22 cellular contexts compared by ENCODE assay signal in the genomic region with DNA sequence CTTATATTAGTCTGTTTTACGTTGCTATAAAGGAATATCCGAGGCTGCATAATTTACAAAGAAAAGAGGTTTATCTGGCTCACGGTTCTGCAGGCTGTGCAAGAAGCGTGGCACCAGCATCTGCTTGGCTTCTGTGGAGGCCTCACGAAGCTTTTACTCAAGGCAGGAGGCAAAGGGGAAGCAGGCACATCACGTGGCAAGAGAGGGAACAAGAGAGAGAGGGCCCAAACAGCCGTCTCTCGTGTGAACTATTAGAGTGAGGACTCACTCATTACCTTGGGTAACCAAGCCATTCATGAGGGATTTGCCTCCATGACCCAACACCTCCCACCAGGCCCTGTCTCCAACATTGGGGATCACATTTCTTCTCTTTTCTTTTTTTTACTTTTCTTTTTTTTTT. TPM values are rescaled to one million over a fixed set of nuclear protein-coding genes. Genes with fewer than 3 reads are reported as not detected.
DNase-seq lines count a peak whose midpoint lies in the region; ATAC-seq and TF ChIP-seq lines count a peak whose summit lies in the region.
"Had no signal": no experiment of that assay in that cellular context is flagged by ENCODE, and none has a peak within 500 bp of the region (broad histone marks: within the 10 kb centered on the region; RNA-seq: fewer than 3 reads in every experiment).

No MANE protein-coding gene starts in this region.

- peak overlapping the region in 1 of 2 donors; percentile 16 for H3K27ac Mint-ChIP-seq in effector memory CD8-positive, alpha-beta T cell
- H3K27ac Mint-ChIP-seq: activated CD4-positive, alpha-beta memory T cell treated with anti-CD3 and anti-CD28 coated beads for 36 hours; activated naive CD8-positive, alpha-beta T cell; activated T-cell treated with anti-CD3 and anti-CD28 coated beads, Interleukin-2, amount 50 U/mL, for 72 hours had no signal

- H3K36me3 ChIP-seq in BLaER1 (no peaks in the 10 kb centered on the region), lower lobe of right lung (no peaks in the 10 kb centered on the region)
- H3K36me3 ChIP-seq: pancreas, vagina had no signal

- H4K20me1 ChIP-seq in BLaER1: no peaks in the 10 kb centered on the region

- H3K4me3 ChIP-seq in BLaER1 (no peak overlapping the region), lower lobe of right lung (no peak overlapping the region)
- H3K4me3 ChIP-seq: coronary artery, pancreas, vagina had no signal

- H3K27me3 ChIP-seq in BLaER1 (no peaks in the 10 kb centered on the region), lower lobe of right lung (ENCODE audit: low read depth) (no peaks in the 10 kb centered on the region)
- H3K27me3 ChIP-seq: pancreas, vagina had no signal

- TF ChIP-seq CTCF in lower lobe of right lung (IDR thresholded peaks at IDR 0.05): no peak

- ATAC-seq in lower lobe of right lung (peak; percentile 40 to 55), GM19452 (IDR thresholded peaks at IDR 0.05; ENCODE audit: unreplicated experiment) (no peak)
- no peak for ATAC-seq in effector memory CD8-positive, alpha-beta T cell (replicated peaks)
- ATAC-seq: activated T-cell treated with anti-CD3 and anti-CD28 coated beads, Interleukin-2, amount 50 U/mL, for 72 hours; foreskin keratinocyte; left lobe of liver had no signal

- no peak overlapping the region for H3K9ac ChIP-seq in BLaER1
- H3K9ac ChIP-seq: KMS-11 had no signal

- no peak overlapping the region for H3K27ac ChIP-seq in BLaER1
- H3K27ac ChIP-seq in lower lobe of right lung: no peak overlapping the region
- H3K27ac ChIP-seq: coronary artery, foreskin keratinocyte, KMS-11, pancreas, vagina had no signal

- TF ChIP-seq EP300 in Ishikawa (IDR thresholded peaks at IDR 0.05; ENCODE audit: borderline replicate concordance): no peak

- H3K4me2 ChIP-seq in BLaER1: peak overlapping the region; percentile 1; the same call in 1 of the 2 replicates
- H3K4me2 ChIP-seq: KMS-11 had no signal

- H3K4me1 Mint-ChIP-seq in effector memory CD8-positive, alpha-beta T cell (ENCODE audit: low read depth in 2 of 2): peaks cover 0 to 1% of the 10 kb centered on the region in 2 donors

- H3K9me3 ChIP-seq in BLaER1 (no peaks in the 10 kb centered on the region), lower lobe of right lung (no peaks in the 10 kb centered on the region)
- H3K9me3 ChIP-seq: pancreas, vagina had no signal

- no peaks in the 10 kb centered on the region for H3K9me3 Mint-ChIP-seq in effector memory CD8-positive, alpha-beta T cell
- H3K9me3 Mint-ChIP-seq: activated CD4-positive, alpha-beta memory T cell treated with anti-CD3 and anti-CD28 coated beads for 36 hours; activated T-cell treated with anti-CD3 and anti-CD28 coated beads, Interleukin-2, amount 50 U/mL, for 72 hours had no signal

- no peak overlapping the region for H3K4me3 Mint-ChIP-seq in effector memory CD8-positive, alpha-beta T cell
- H3K4me3 Mint-ChIP-seq: activated CD4-positive, alpha-beta memory T cell treated with anti-CD3 and anti-CD28 coated beads for 36 hours; activated naive CD8-positive, alpha-beta T cell; activated T-cell treated with anti-CD3 and anti-CD28 coated beads, Interleukin-2, amount 50 U/mL, for 72 hours had no signal

- H3K36me3 Mint-ChIP-seq in effector memory CD8-positive, alpha-beta T cell (ENCODE audit: insufficient read depth): peaks cover 10% of the 10 kb centered on the region
- H3K36me3 Mint-ChIP-seq: activated CD4-positive, alpha-beta memory T cell treated with anti-CD3 and anti-CD28 coated beads for 36 hours; activated naive CD8-positive, alpha-beta T cell had no signal

- H3K27me3 Mint-ChIP-seq in effector memory CD8-positive, alpha-beta T cell: no peaks in the 10 kb centered on the region
- H3K27me3 Mint-ChIP-seq: activated CD4-positive, alpha-beta memory T cell treated with anti-CD3 and anti-CD28 coated beads for 36 hours; activated naive CD8-positive, alpha-beta T cell had no signal

- no peak for TF ChIP-seq RAD21 in Ishikawa (IDR thresholded peaks at IDR 0.05; ENCODE audit: low read depth)

- intact Hi-C loops in lower lobe of right lung (cut with DNase I): no loop called here

- peak; percentile 74 for DNase-seq in SKM-1 (lab: John Stamatoyannopoulos, UW; ENCODE audit: unreplicated experiment)
- DNase-seq in lower lobe of right lung: peak; percentile 61
- no peak for DNase-seq in NCI-H187 treated with DMSO at 0.1 percent for 48 hours (lab: John Stamatoyannopoulos, UW)
- no peak for DNase-seq in foreskin melanocyte
- DNase-seq in effector memory CD8-positive, alpha-beta T cell: no peak
- DNase-seq: ACHN; activated CD4-positive, alpha-beta memory T cell treated with anti-CD3 and anti-CD28 coated beads for 36 hours; activated T-cell treated with anti-CD3 and anti-CD28 coated beads, Interleukin-2, amount 50 U/mL, for 72 hours; foreskin keratinocyte; NCI-H1436; NCI-H2227 treated with DMSO at 0.1 percent for 48 hours; SHP77 treated with DMSO at 0.1 percent for 48 hours; stimulated activated CD4-positive, alpha-beta T cell treated with anti-CD3 and anti-CD28 coated beads, Interleukin-2, amount 100 ng/mL, for 24 hours had no signal

- peaks cover 15% of the 10 kb centered on the region for H3K4me1 ChIP-seq in BLaER1
- H3K4me1 ChIP-seq in lower lobe of right lung: no peaks in the 10 kb centered on the region
- H3K4me1 ChIP-seq: foreskin keratinocyte, pancreas had no signal

TF ChIP-seq in Ishikawa, 13 proteins besides CTCF, POLR2A, EP300 and RAD21:
- TF ChIP-seq CREB1 (IDR thresholded peaks at IDR 0.05; ENCODE audit: low read depth): no peak
- TF ChIP-seq USF1 (IDR thresholded peaks at IDR 0.05): 0 out of 2 replicates have a peak, but pooled peaks have one; percentile 17
- TF ChIP-seq TCF12 (IDR thresholded peaks at IDR 0.05; ENCODE audit: low read depth): no peak

RNA-seq across cellular contexts. Expression of gene ALKBH5, which starts 7.5 kb away (rescaled TPM):
- 100 TPM for total RNA-seq in lower lobe of right lung

RNA-seq across cellular contexts. Expression of gene LLGL1, which starts 49.3 kb away (rescaled TPM):
- 12.0 TPM for total RNA-seq in lower lobe of right lung

Comparison
In these comparisons a context has a peak if more than half of its experiments do, and no peak if none do; other contexts are left out.
1. DNase-seq: peak in SKM-1 (single experiment) and lower lobe of right lung (single experiment); none in NCI-H187 treated with DMSO at 0.1 percent for 48 hours (single experiment), foreskin melanocyte (single experiment) and effector memory CD8-positive, alpha-beta T cell (0 of 3).
2. ATAC-seq: peak in lower lobe of right lung (2 of 2); none in GM19452 (single experiment) and effector memory CD8-positive, alpha-beta T cell (single experiment).